ENCODE assay signal across 26 cellular contexts in the genomic region with DNA sequence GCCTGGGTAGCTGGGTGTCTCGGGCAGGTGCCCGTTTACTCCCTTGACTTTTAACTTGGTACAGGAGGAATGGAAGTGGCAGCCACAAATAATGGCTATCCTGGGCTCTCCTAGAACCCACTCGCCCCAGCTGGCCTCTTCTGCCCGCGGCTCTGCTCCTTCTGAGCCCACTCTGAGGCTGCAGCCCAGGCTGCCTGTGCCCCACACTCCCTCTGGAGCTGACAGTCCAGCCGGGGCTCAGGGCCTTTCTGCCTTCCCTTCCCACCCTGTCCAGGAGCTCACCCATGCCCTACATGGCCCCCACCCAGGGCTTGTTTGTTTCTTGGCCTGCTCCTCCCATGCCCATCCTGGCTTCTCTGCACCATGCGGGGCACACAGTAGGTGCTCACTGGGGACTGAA.
"Had no signal": no experiment of that assay in that cellular context is flagged by ENCODE, and none has a peak within 500 bp of the region (broad histone marks: within the 10 kb centered on the region; RNA-seq: fewer than 3 reads in every experiment).

No MANE protein-coding gene starts in this region.

- DNase-seq: hippocampal formation; islet precursor cell; left ventricle myocardium inferior; mesendoderm; naive B cell; natural killer cell; nephron progenitor cell; right lobe of liver; stimulated activated CD4-positive, alpha-beta T cell treated with anti-CD3 and anti-CD28 coated beads, Interleukin-12 subunit alpha, Interleukin-12 subunit beta, amount 100 ng/mL, for 4 hours; stimulated activated CD4-positive, alpha-beta T cell treated with anti-CD3 and anti-CD28 coated beads, Interleukin-15, amount 100 ng/mL, for 24 hours; stimulated activated CD4-positive, alpha-beta T cell treated with anti-CD3 and anti-CD28 coated beads, Interleukin-2, amount 100 ng/mL, for 24 hours; stimulated activated CD4-positive, alpha-beta T cell treated with anti-CD3 and anti-CD28 coated beads, Interleukin-4, amount 100 ng/mL, for 1 hour; stimulated activated naive B cell treated with anti-CD40 and anti-IgM and Interleukin-4, amounts not matched to agents 10 μg/mL and 1 μg/mL and 100 μg/mL, for 72 hours; stimulated activated naive CD8-positive, alpha-beta T cell treated with anti-CD3 and anti-CD28 coated beads, Interleukin-15, Interleukin-2, amounts not matched to agents 100 U/mL and 50 U/mL, for 24 hours; tibial artery; trophoblast cell had no signal

- H3K9ac ChIP-seq: neural progenitor cell had no signal

- H3K36me3 ChIP-seq: neural progenitor cell, ovary had no signal

- H3K4me1 ChIP-seq: left ventricle myocardium inferior, neural progenitor cell, right atrium auricular region, right lobe of liver, suprapubic skin, tibial artery, vagina had no signal

- H3K4me3 ChIP-seq: left ventricle myocardium inferior, lung, neural progenitor cell, ovary, right atrium auricular region, right lobe of liver, smooth muscle cell, suprapubic skin, thoracic aorta, tibial artery, vagina had no signal

- H3K27me3 ChIP-seq: neural progenitor cell, ovary, right atrium auricular region, right lobe of liver, suprapubic skin, tibial artery, vagina had no signal

- H3K9me3 Mint-ChIP-seq: mesothelial cell of epicardium; naive B cell; natural killer cell; nephron progenitor cell; neural progenitor cell; stimulated activated naive B cell treated with anti-CD40 and anti-IgM and Interleukin-4, amounts not matched to agents 10 μg/mL and 1 μg/mL and 100 μg/mL, for 72 hours had no signal

- H3K27ac Mint-ChIP-seq: mesothelial cell of epicardium; natural killer cell; nephron progenitor cell; neural progenitor cell; stimulated activated naive B cell treated with anti-CD40 and anti-IgM and Interleukin-4, amounts not matched to agents 10 μg/mL and 1 μg/mL and 100 μg/mL, for 72 hours had no signal

- H3K27me3 Mint-ChIP-seq: naive B cell; progenitor cell of endocrine pancreas; stimulated activated naive B cell treated with anti-CD40 and anti-IgM and Interleukin-4, amounts not matched to agents 10 μg/mL and 1 μg/mL and 100 μg/mL, for 72 hours had no signal

- H3K4me3 Mint-ChIP-seq: mesothelial cell of epicardium; naive B cell; natural killer cell; nephron progenitor cell; neural progenitor cell; stimulated activated naive B cell treated with anti-CD40 and anti-IgM and Interleukin-4, amounts not matched to agents 10 μg/mL and 1 μg/mL and 100 μg/mL, for 72 hours had no signal

- ATAC-seq: natural killer cell; stimulated activated naive B cell treated with anti-CD40 and anti-IgM and Interleukin-4, amounts not matched to agents 10 μg/mL and 1 μg/mL and 100 μg/mL, for 72 hours; stimulated activated naive CD8-positive, alpha-beta T cell treated with anti-CD3 and anti-CD28 coated beads, Interleukin-15, Interleukin-2, amounts not matched to agents 100 U/mL and 50 U/mL, for 24 hours had no signal

- H3K36me3 Mint-ChIP-seq: natural killer cell had no signal

- H3K27ac ChIP-seq: left ventricle myocardium inferior, neural progenitor cell, ovary, right atrium auricular region, right lobe of liver, suprapubic skin, thoracic aorta, tibial artery, vagina had no signal

- H3K9me3 ChIP-seq: left ventricle myocardium inferior, ovary, right atrium auricular region, right lobe of liver, suprapubic skin, thoracic aorta, tibial artery, vagina had no signal

- H3K4me1 Mint-ChIP-seq: mesothelial cell of epicardium; neural progenitor cell; stimulated activated naive B cell treated with anti-CD40 and anti-IgM and Interleukin-4, amounts not matched to agents 10 μg/mL and 1 μg/mL and 100 μg/mL, for 72 hours had no signal
